In the genomic region with DNA sequence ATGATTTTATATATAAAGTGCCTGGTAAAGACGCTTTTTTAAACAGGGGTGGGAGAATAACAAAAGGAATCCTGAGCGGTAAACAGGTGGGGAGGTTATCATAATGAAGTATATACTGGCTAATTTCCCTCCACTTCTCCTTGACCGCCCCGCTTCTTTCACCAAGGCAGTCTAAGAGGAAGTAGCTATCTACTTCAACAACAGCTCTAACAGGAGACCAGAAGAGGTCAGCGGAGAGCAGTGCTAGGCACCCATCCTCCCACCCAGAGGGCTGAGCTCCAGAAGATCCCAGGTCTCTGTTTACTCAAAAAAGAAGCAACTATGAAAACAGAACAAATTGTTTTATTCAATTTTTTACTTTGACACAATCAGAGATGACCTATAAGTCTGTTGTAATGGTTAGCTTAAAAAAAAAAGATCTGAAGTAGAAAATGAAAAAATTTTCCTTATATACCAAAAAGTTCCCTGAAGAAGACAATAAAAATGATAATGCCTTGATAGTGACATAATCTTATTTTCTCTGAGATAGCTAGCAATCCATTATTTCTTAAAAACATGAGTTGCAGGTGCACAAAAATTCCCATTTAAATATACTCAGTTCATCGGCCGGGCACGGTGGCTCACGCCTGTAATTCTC, we compare ENCODE assay signal across 8 cellular contexts.
DNase-seq lines count a peak whose midpoint lies in the region; ATAC-seq and TF ChIP-seq lines count a peak whose summit lies in the region.

No MANE protein-coding gene starts in this region.

- intact Hi-C loops in CD14-positive monocyte (cut with micrococcal nuclease): no loop called here

- DNase-seq in CD14-positive monocyte (ENCODE audit: low spot score) (no peak), NCI-H446 treated with DMSO at 0.1 percent for 48 hours (lab: John Stamatoyannopoulos, UW) (peak; percentile 33), germinal center (ENCODE audit: low spot score) (peak; percentile 33), pons (ENCODE audit: low spot score) (peak; percentile 75)
- peak; percentile 57 for DNase-seq in activated CD8-positive, alpha-beta T cell treated with anti-CD3 and anti-CD28 coated beads, Interleukin-2, amount 10 ng/mL, durations not matched to agents 7 days and 5 days

- POLR2A ChIA-PET in activated CD8-positive, alpha-beta T cell treated with anti-CD3 and anti-CD28 coated beads, Interleukin-2, amount 10 ng/mL, durations not matched to agents 7 days and 5 days (lab: Charles Lee): interaction anchor here (0.9 kb wide), 2 partner anchors 142 to 175 kb away, joined by 3 to 4 read pairs; no protein-coding TSS in a partner anchor

- H3K36me3 Mint-ChIP-seq in CD14-positive monocyte: peaks cover 0 to 8% of the 10 kb centered on the region in 2 donors
- H3K36me3 Mint-ChIP-seq in activated CD8-positive, alpha-beta T cell treated with anti-CD3 and anti-CD28 coated beads, Interleukin-2, amount 10 ng/mL, durations not matched to agents 7 days and 5 days (ENCODE audit: low read depth): no peaks in the 10 kb centered on the region

- ATAC-seq in GM18519 (IDR thresholded peaks at IDR 0.05; ENCODE audit: low FRiP score, unreplicated experiment) (peak; percentile 83), HG03108 (IDR thresholded peaks at IDR 0.05; ENCODE audit: unreplicated experiment) (peak; percentile 84), HG03442 (IDR thresholded peaks at IDR 0.05; ENCODE audit: unreplicated experiment) (no peak)
- ATAC-seq in activated CD8-positive, alpha-beta T cell treated with anti-CD3 and anti-CD28 coated beads, Interleukin-2, amount 10 ng/mL, durations not matched to agents 7 days and 5 days: peak; percentile 64

- H3K9me3 Mint-ChIP-seq in CD14-positive monocyte: no peaks in the 10 kb centered on the region
- H3K9me3 Mint-ChIP-seq in activated CD8-positive, alpha-beta T cell treated with anti-CD3 and anti-CD28 coated beads, Interleukin-2, amount 10 ng/mL, durations not matched to agents 7 days and 5 days (ENCODE audit: insufficient read depth): no peaks in the 10 kb centered on the region

- H3K27ac Mint-ChIP-seq in CD14-positive monocyte: no peak overlapping the region
- H3K27ac Mint-ChIP-seq in activated CD8-positive, alpha-beta T cell treated with anti-CD3 and anti-CD28 coated beads, Interleukin-2, amount 10 ng/mL, durations not matched to agents 7 days and 5 days: no peak overlapping the region

- peak; percentile 45 for TF ChIP-seq CTCF in CD14-positive monocyte (IDR thresholded peaks at IDR 0.05)

- H3K4me1 Mint-ChIP-seq in CD14-positive monocyte: peaks cover 8% of the 10 kb centered on the region
- H3K4me1 Mint-ChIP-seq in activated CD8-positive, alpha-beta T cell treated with anti-CD3 and anti-CD28 coated beads, Interleukin-2, amount 10 ng/mL, durations not matched to agents 7 days and 5 days (ENCODE audit: low read depth): peaks cover 5% of the 10 kb centered on the region

- no peaks in the 10 kb centered on the region for H3K27me3 Mint-ChIP-seq in CD14-positive monocyte (ENCODE audit: low read depth in 3 of 3)
- no peaks in the 10 kb centered on the region for H3K27me3 Mint-ChIP-seq in activated CD8-positive, alpha-beta T cell treated with anti-CD3 and anti-CD28 coated beads, Interleukin-2, amount 10 ng/mL, durations not matched to agents 7 days and 5 days (ENCODE audit: low read depth)

- no peak overlapping the region for H3K4me3 Mint-ChIP-seq in CD14-positive monocyte
- no peak overlapping the region for H3K4me3 Mint-ChIP-seq in activated CD8-positive, alpha-beta T cell treated with anti-CD3 and anti-CD28 coated beads, Interleukin-2, amount 10 ng/mL, durations not matched to agents 7 days and 5 days

- CTCF ChIA-PET in activated CD8-positive, alpha-beta T cell treated with anti-CD3 and anti-CD28 coated beads, Interleukin-2, amount 10 ng/mL, durations not matched to agents 7 days and 5 days (lab: Charles Lee): interaction anchor here (0.5 to 4.6 kb wide), 40 partner anchors 9 to 558 kb away, joined by 3 to 54 read pairs (median 3); partner anchors contain the start of gene PDSS2
